In genomic region chr6:120608826-120609225, GRCh38 we compare ENCODE assay signal across 20 cellular contexts.
A peak's percentile ranks its signal among the peaks of the same experiment; 100 is the strongest.
DNase-seq lines count a peak whose midpoint lies in the region; ATAC-seq and TF ChIP-seq lines count a peak whose summit lies in the region.
"Had no signal": no experiment of that assay in that cellular context is flagged by ENCODE, and none has a peak within 500 bp of the region (broad histone marks: within the 10 kb centered on the region; RNA-seq: fewer than 3 reads in every experiment).

No MANE protein-coding gene starts in this region.

- H3K27ac ChIP-seq in HCT116 (ENCODE audit: low read depth, low read length) (no peak overlapping the region), SK-N-SH (ENCODE audit: low read depth in 2 of 2, low read length in 1 of 2) (no peak overlapping the region), smooth muscle cell (ENCODE audit: low read depth) (no peak overlapping the region), adrenal gland (no peak overlapping the region)
- H3K27ac ChIP-seq: BLaER1 treated with 17β-estradiol and CSF1 and Interleukin-3, amounts not matched to agents 10 nM and 100 nM; thyroid gland; WERI-Rb-1 had no signal

- no peaks in the 10 kb centered on the region for H3K36me3 Mint-ChIP-seq in activated T-helper 1 cell treated with anti-CD3 and anti-CD28 coated beads, Interleukin-12 subunit alpha, Interleukin-12 subunit beta, Interleukin-2, Interleukin-4 antibody, amounts not matched to agents 30 ng/mL and 10 ng/mL and 1 ng/mL, durations not matched to agents 14 hours and 24 hours and 36 hours (ENCODE audit: low read depth)
- H3K36me3 Mint-ChIP-seq: activated naive CD8-positive, alpha-beta T cell treated with anti-CD3 and anti-CD28 coated beads for 36 hours had no signal

- no peaks in the 10 kb centered on the region for H3K9me3 Mint-ChIP-seq in activated T-helper 1 cell treated with anti-CD3 and anti-CD28 coated beads, Interleukin-12 subunit alpha, Interleukin-12 subunit beta, Interleukin-2, Interleukin-4 antibody, amounts not matched to agents 30 ng/mL and 10 ng/mL and 1 ng/mL, durations not matched to agents 14 hours and 24 hours and 36 hours
- H3K9me3 Mint-ChIP-seq: activated CD4-positive, alpha-beta memory T cell treated with anti-CD3 and anti-CD28 coated beads, Interleukin-2, amount 10 ng/mL, durations not matched to agents 7 days and 5 days; activated naive CD8-positive, alpha-beta T cell treated with anti-CD3 and anti-CD28 coated beads for 36 hours had no signal

- no peak overlapping the region for H3K27ac Mint-ChIP-seq in activated T-helper 1 cell treated with anti-CD3 and anti-CD28 coated beads, Interleukin-12 subunit alpha, Interleukin-12 subunit beta, Interleukin-2, Interleukin-4 antibody, amounts not matched to agents 30 ng/mL and 10 ng/mL and 1 ng/mL, durations not matched to agents 14 hours and 24 hours and 36 hours
- H3K27ac Mint-ChIP-seq: activated CD4-positive, alpha-beta memory T cell treated with anti-CD3 and anti-CD28 coated beads, Interleukin-2, amount 10 ng/mL, durations not matched to agents 7 days and 5 days; activated naive CD8-positive, alpha-beta T cell treated with anti-CD3 and anti-CD28 coated beads for 36 hours; effector memory CD8-positive, alpha-beta T cell had no signal

- ATAC-seq in HCT116 (no peak), omental fat pad (ENCODE audit: low FRiP score) (no peak), GM18909 (IDR thresholded peaks at IDR 0.05; ENCODE audit: poor library complexity, unreplicated experiment) (no peak)
- ATAC-seq: effector memory CD8-positive, alpha-beta T cell; K562 had no signal

- 12% methylated on average over 1 of the region's 1 CpG for WGBS in SK-N-SH (ENCODE audit: low lambda C conversion rate)
- 20% methylated on average over 1 of the region's 1 CpG for WGBS in smooth muscle cell (ENCODE audit: low lambda C conversion rate)
- WGBS in adrenal gland, 4 donors, result 4 to 33% (median 17%) methylated on average over 1 of the region's 1 CpG

- H3K9me3 ChIP-seq in HCT116 (ENCODE audit: control insufficient read depth in 1 of 2, insufficient read depth in 1 of 2, low read depth in 1 of 2, low read length in 2 of 2), result no peaks in the 10 kb centered on the region
- H3K9me3 ChIP-seq in SK-N-SH, result no peaks in the 10 kb centered on the region; the same call in 1 of the 2 replicates
- H3K9me3 ChIP-seq in smooth muscle cell (replicated peaks; ENCODE audit: low read depth), result no peaks in the 10 kb centered on the region
- no peaks in the 10 kb centered on the region for H3K9me3 ChIP-seq in adrenal gland (replicated peaks in 1 of 3)
- H3K9me3 ChIP-seq: BLaER1 treated with 17β-estradiol and CSF1 and Interleukin-3, amounts not matched to agents 10 nM and 100 nM; thyroid gland had no signal

- no peak overlapping the region for H3K9ac ChIP-seq in HCT116 (ENCODE audit: low read length)
- no peak overlapping the region for H3K9ac ChIP-seq in SK-N-SH
- H3K9ac ChIP-seq in smooth muscle cell (ENCODE audit: low read depth), result no peak overlapping the region
- H3K9ac ChIP-seq: BLaER1 treated with 17β-estradiol and CSF1 and Interleukin-3, amounts not matched to agents 10 nM and 100 nM had no signal

- no peaks in the 10 kb centered on the region for H4K20me1 ChIP-seq in HCT116 (ENCODE audit: insufficient read depth)
- no peaks in the 10 kb centered on the region for H4K20me1 ChIP-seq in SK-N-SH (ENCODE audit: insufficient read depth)
- no peaks in the 10 kb centered on the region for H4K20me1 ChIP-seq in smooth muscle cell (ENCODE audit: low read depth)
- H4K20me1 ChIP-seq: BLaER1 treated with 17β-estradiol and CSF1 and Interleukin-3, amounts not matched to agents 10 nM and 100 nM had no signal

- CTCF ChIA-PET in HCT116 (lab: Charles Lee), result no interaction called here
- CTCF ChIA-PET in SK-N-SH (lab: Yijun Ruan, JAX), result interaction anchor here (1.2 kb wide), 1 partner anchor 12 kb away, joined by 3 read pairs; no protein-coding TSS in a partner anchor

- no peaks in the 10 kb centered on the region for H3K4me1 Mint-ChIP-seq in activated T-helper 1 cell treated with anti-CD3 and anti-CD28 coated beads, Interleukin-12 subunit alpha, Interleukin-12 subunit beta, Interleukin-2, Interleukin-4 antibody, amounts not matched to agents 30 ng/mL and 10 ng/mL and 1 ng/mL, durations not matched to agents 14 hours and 24 hours and 36 hours (ENCODE audit: low read depth)
- H3K4me1 Mint-ChIP-seq: activated CD4-positive, alpha-beta memory T cell treated with anti-CD3 and anti-CD28 coated beads, Interleukin-2, amount 10 ng/mL, durations not matched to agents 7 days and 5 days; activated naive CD8-positive, alpha-beta T cell treated with anti-CD3 and anti-CD28 coated beads for 36 hours had no signal

- TF ChIP-seq CTCF in HCT116 (IDR thresholded peaks at IDR 0.05 in 2 of 3, conservative IDR thresholded peaks at IDR 0.05 in 1 of 3; ENCODE audit: borderline replicate concordance in 1 of 3, insufficient read depth in 1 of 3, low read depth in 2 of 3, low read length in 2 of 3) (no peak), SK-N-SH (IDR thresholded peaks at IDR 0.05) (no peak), smooth muscle cell (IDR thresholded peaks at IDR 0.05; ENCODE audit: borderline replicate concordance, insufficient read depth, poor library complexity, severe bottlenecking) (no peak), omental fat pad (IDR thresholded peaks at IDR 0.05) (no peak), adrenal gland (IDR thresholded peaks at IDR 0.05) (no peak)

- H3K4me1 ChIP-seq in HCT116 (ENCODE audit: control insufficient read depth in 1 of 2, insufficient read depth in 2 of 2, low read length in 2 of 2) (peaks cover 0 to 5% of the 10 kb centered on the region in 2 experiments; a peak in 2 of 4 replicates), SK-N-SH (ENCODE audit: control insufficient read depth in 1 of 2, insufficient read depth in 2 of 2, low read depth in 1 of 2, low read length in 1 of 2) (no peaks in the 10 kb centered on the region), smooth muscle cell (ENCODE audit: low read depth) (peaks cover 6% of the 10 kb centered on the region), adrenal gland (replicated peaks in 1 of 2) (no peaks in the 10 kb centered on the region)

- TF ChIP-seq POLR2A in HCT116 (IDR thresholded peaks at IDR 0.05; ENCODE audit: borderline replicate concordance, extremely low read depth, insufficient read depth, insufficient read length) (no peak), adrenal gland (IDR thresholded peaks at IDR 0.05) (no peak)

- H3F3A ChIP-seq in SK-N-SH (replicated peaks; ENCODE audit: insufficient read depth), result no peaks in the 10 kb centered on the region
- H3F3A ChIP-seq in smooth muscle cell (ENCODE audit: low read depth), result no peaks in the 10 kb centered on the region

- H3K9me2 ChIP-seq in HCT116 (ENCODE audit: insufficient read depth) (no peaks in the 10 kb centered on the region), SK-N-SH (no peaks in the 10 kb centered on the region; the same call in 1 of the 2 replicates)

- H3K36me3 ChIP-seq in HCT116 (ENCODE audit: control insufficient read depth in 1 of 2, insufficient read depth in 2 of 2, low read length in 2 of 2), result no peaks in the 10 kb centered on the region
- H3K36me3 ChIP-seq in SK-N-SH (replicated peaks in 1 of 2; ENCODE audit: control insufficient read depth in 1 of 2, insufficient read depth in 2 of 2, low read length in 1 of 2), result no peaks in the 10 kb centered on the region
- H3K36me3 ChIP-seq in smooth muscle cell (ENCODE audit: low read depth), result no peaks in the 10 kb centered on the region
- H3K36me3 ChIP-seq in adrenal gland (replicated peaks in 1 of 2), result no peaks in the 10 kb centered on the region
- H3K36me3 ChIP-seq: BLaER1 treated with 17β-estradiol and CSF1 and Interleukin-3, amounts not matched to agents 10 nM and 100 nM; thyroid gland; WERI-Rb-1 had no signal

- no peak overlapping the region for H3K4me3 ChIP-seq in HCT116 (replicated peaks in 1 of 2; ENCODE audit: low read depth in 1 of 2, low read length in 2 of 2)
- H3K4me3 ChIP-seq in SK-N-SH (ENCODE audit: low read depth in 2 of 2, low read length in 1 of 2), result no peak overlapping the region
- H3K4me3 ChIP-seq in smooth muscle cell, result no peak overlapping the region
- no peak overlapping the region for H3K4me3 ChIP-seq in adrenal gland
- H3K4me3 ChIP-seq: BLaER1 treated with 17β-estradiol and CSF1 and Interleukin-3, amounts not matched to agents 10 nM and 100 nM; K562; thyroid gland had no signal

- TF ChIP-seq RAD21 in HCT116 (IDR thresholded peaks at IDR 0.05; ENCODE audit: low read depth) (no peak), SK-N-SH (IDR thresholded peaks at IDR 0.05; ENCODE audit: low read length) (no peak)

- H3K4me2 ChIP-seq in HCT116 (ENCODE audit: low read length) (peak overlapping the region; percentile 26; the same call in 1 of the 2 replicates), SK-N-SH (no peak overlapping the region), smooth muscle cell (peak overlapping the region; percentile 76)

- POLR2A ChIA-PET in HCT116 (lab: Charles Lee) (no interaction called here), SK-N-SH (lab: Yijun Ruan, JAX) (no interaction called here)

- RAD21 ChIA-PET in HCT116 (lab: Charles Lee; ENCODE audit: low non-redundant PET in 1 of 2, low total read pairs in 2 of 2, uncharacterized antibody in 2 of 2, unreplicated experiment in 2 of 2), result no interaction called here

- DNase-seq in HCT116 (ENCODE audit: low read depth, low spot score), result no peak
- no peak for DNase-seq in SK-N-SH
- peak; percentile 15 for DNase-seq in fibroblast of gingiva (ENCODE audit: low read depth)
- DNase-seq in smooth muscle cell (lab: John Stamatoyannopoulos, UW; ENCODE audit: unreplicated experiment), result no peak
- DNase-seq in omental fat pad (ENCODE audit: low spot score), result no peak
- DNase-seq in activated T-helper 1 cell treated with anti-CD3 and anti-CD28 coated beads, Interleukin-12 subunit alpha, Interleukin-12 subunit beta, Interleukin-2, Interleukin-4 antibody, amounts not matched to agents 30 ng/mL and 10 ng/mL and 1 ng/mL, durations not matched to agents 14 hours and 24 hours and 36 hours (ENCODE audit: low spot score), result no peak
- DNase-seq in adrenal gland, result no peak
- DNase-seq: activated CD4-positive, alpha-beta memory T cell treated with anti-CD3 and anti-CD28 coated beads, Interleukin-2, amount 10 ng/mL, durations not matched to agents 7 days and 5 days; activated naive CD8-positive, alpha-beta T cell treated with anti-CD3 and anti-CD28 coated beads for 36 hours; central memory CD4-positive, alpha-beta T cell; DMS153; effector memory CD8-positive, alpha-beta T cell; NCI-H2171; posterior cingulate gyrus; RPMI8226; thyroid gland; WERI-Rb-1 had no signal

- no peak for TF ChIP-seq EP300 in SK-N-SH (IDR thresholded peaks at IDR 0.05; ENCODE audit: borderline replicate concordance in 1 of 2, low read depth in 1 of 2, low read length in 1 of 2)

- no peaks in the 10 kb centered on the region for H3K79me2 ChIP-seq in HCT116 (ENCODE audit: insufficient read depth, low read length)
- no peaks in the 10 kb centered on the region for H3K79me2 ChIP-seq in SK-N-SH (ENCODE audit: insufficient read depth)
- no peaks in the 10 kb centered on the region for H3K79me2 ChIP-seq in smooth muscle cell (ENCODE audit: low read depth)

- H3K27me3 Mint-ChIP-seq in activated T-helper 1 cell treated with anti-CD3 and anti-CD28 coated beads, Interleukin-12 subunit alpha, Interleukin-12 subunit beta, Interleukin-2, Interleukin-4 antibody, amounts not matched to agents 30 ng/mL and 10 ng/mL and 1 ng/mL, durations not matched to agents 14 hours and 24 hours and 36 hours (ENCODE audit: insufficient read depth), result no peaks in the 10 kb centered on the region
- H3K27me3 Mint-ChIP-seq: activated CD4-positive, alpha-beta memory T cell treated with anti-CD3 and anti-CD28 coated beads, Interleukin-2, amount 10 ng/mL, durations not matched to agents 7 days and 5 days; activated naive CD8-positive, alpha-beta T cell treated with anti-CD3 and anti-CD28 coated beads for 36 hours; effector memory CD8-positive, alpha-beta T cell had no signal

- H2AFZ ChIP-seq in HCT116 (ENCODE audit: low read depth, low read length, poor library complexity, severe bottlenecking), result peak overlapping the region; percentile 36
- H2AFZ ChIP-seq in SK-N-SH (ENCODE audit: low read depth), result no peak overlapping the region
- peak overlapping the region; percentile 25 for H2AFZ ChIP-seq in smooth muscle cell (ENCODE audit: low read depth)

- intact Hi-C loops in HCT116 (cut with micrococcal nuclease) (no loop called here), adrenal gland (cut with DNase I) (no loop called here)
- intact Hi-C loops in activated T-helper 1 cell treated with anti-CD3 and anti-CD28 coated beads, Interleukin-12 subunit alpha, Interleukin-12 subunit beta, Interleukin-2, Interleukin-4 antibody, amounts not matched to agents 30 ng/mL and 10 ng/mL and 1 ng/mL, durations not matched to agents 14 hours and 24 hours and 36 hours (cut with micrococcal nuclease), result no loop called here

- no TSS peak for BruUV-seq in HCT116 (replicated peaks; lab: Mats Ljungman, UMichigan)

- no peaks in the 10 kb centered on the region for H3K27me3 ChIP-seq in HCT116 (ENCODE audit: insufficient read depth, low read length)
- no peaks in the 10 kb centered on the region for H3K27me3 ChIP-seq in SK-N-SH (ENCODE audit: insufficient read depth)
- no peaks in the 10 kb centered on the region for H3K27me3 ChIP-seq in smooth muscle cell (ENCODE audit: low read depth)
- no peaks in the 10 kb centered on the region for H3K27me3 ChIP-seq in adrenal gland
- H3K27me3 ChIP-seq: BLaER1 treated with 17β-estradiol and CSF1 and Interleukin-3, amounts not matched to agents 10 nM and 100 nM; thyroid gland had no signal

- no peak overlapping the region for H3K4me3 Mint-ChIP-seq in activated T-helper 1 cell treated with anti-CD3 and anti-CD28 coated beads, Interleukin-12 subunit alpha, Interleukin-12 subunit beta, Interleukin-2, Interleukin-4 antibody, amounts not matched to agents 30 ng/mL and 10 ng/mL and 1 ng/mL, durations not matched to agents 14 hours and 24 hours and 36 hours
- H3K4me3 Mint-ChIP-seq: activated CD4-positive, alpha-beta memory T cell treated with anti-CD3 and anti-CD28 coated beads, Interleukin-2, amount 10 ng/mL, durations not matched to agents 7 days and 5 days; activated naive CD8-positive, alpha-beta T cell treated with anti-CD3 and anti-CD28 coated beads for 36 hours; effector memory CD8-positive, alpha-beta T cell had no signal

Comparison
In these comparisons a context has a peak if more than half of its experiments do, and no peak if none do; other contexts are left out.
1. Of the 11 proteins assayed by ChIP-seq in both SK-N-SH and HCT116: peak only in SK-N-SH: ELF1; only in HCT116: none; in both: none; in neither: 10.